Comparison of ENCODE assay signal across 15 cellular contexts in the genomic region with DNA sequence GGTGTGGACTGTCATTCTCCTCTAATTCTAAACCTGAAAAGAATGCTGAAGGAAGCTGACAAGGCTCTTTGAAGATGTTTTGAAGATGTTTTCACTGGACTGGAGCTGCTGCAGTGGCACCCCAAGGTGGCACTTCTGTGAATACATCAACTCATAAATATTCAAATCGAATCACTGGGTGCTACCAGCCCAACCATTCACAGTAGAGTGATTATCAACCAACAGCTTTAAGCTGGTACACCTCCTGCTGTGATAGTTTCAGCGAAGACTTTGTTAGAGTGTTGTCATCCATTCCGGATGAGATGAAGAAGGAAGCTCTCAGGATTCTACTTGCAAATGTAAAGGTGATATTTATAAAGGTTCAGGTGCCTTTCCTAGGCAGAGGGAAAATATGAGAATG.
"Had no signal": no experiment of that assay in that cellular context is flagged by ENCODE, and none has a peak within 500 bp of the region (broad histone marks: within the 10 kb centered on the region; RNA-seq: fewer than 3 reads in every experiment).

No MANE protein-coding gene starts in this region.

- H3K9me3 ChIP-seq: gastroesophageal sphincter, thoracic aorta had no signal

- DNase-seq: activated CD4-positive, alpha-beta T cell treated with anti-CD3 and anti-CD28 coated beads for 4 hours; activated CD8-positive, alpha-beta memory T cell treated with anti-CD3 and anti-CD28 coated beads, Interleukin-2, amount 50 U/mL, for 4 hours; activated CD8-positive, alpha-beta T cell treated with anti-CD3 and anti-CD28 coated beads, Interleukin-2, amount 10 ng/mL, durations not matched to agents 7 days and 5 days; activated effector memory CD4-positive, alpha-beta T cell treated with anti-CD3 and anti-CD28 coated beads, Interleukin-2, amount 50 U/mL, for 16 hours; activated T-cell treated with anti-CD3 and anti-CD28 coated beads, Interleukin-2, amount 50 U/mL, for 48 hours; adrenal gland; kidney; left ventricle myocardium inferior; stimulated activated CD4-positive, alpha-beta T cell treated with anti-CD3 and anti-CD28 coated beads, Interleukin-12 subunit alpha, Interleukin-12 subunit beta, amount 100 ng/mL, for 4 hours; stimulated activated CD4-positive, alpha-beta T cell treated with anti-CD3 and anti-CD28 coated beads, Interleukin-2, amount 100 ng/mL, for 24 hours; T-helper 17 cell had no signal

- H3K27ac ChIP-seq: adrenal gland, cardiac muscle cell, gastroesophageal sphincter, left ventricle myocardium inferior, thoracic aorta had no signal

- H3K27me3 ChIP-seq: adrenal gland, cardiac muscle cell, gastroesophageal sphincter had no signal

- H3K4me1 ChIP-seq: adrenal gland, gastroesophageal sphincter, left ventricle myocardium inferior had no signal

- H3K36me3 ChIP-seq: adrenal gland, cardiac muscle cell, gastroesophageal sphincter, left ventricle myocardium inferior, thoracic aorta had no signal

- H3K4me3 ChIP-seq: adrenal gland, cardiac muscle cell, gastroesophageal sphincter, left ventricle myocardium inferior, thoracic aorta had no signal

- ATAC-seq: activated CD8-positive, alpha-beta T cell treated with anti-CD3 and anti-CD28 coated beads, Interleukin-2, amount 10 ng/mL, durations not matched to agents 7 days and 5 days; gastroesophageal sphincter; stimulated activated effector memory CD8-positive, alpha-beta T cell treated with anti-CD3 and anti-CD28 coated beads, Interleukin-12 subunit alpha, Interleukin-12 subunit beta, amount 100 ng/mL, for 72 hours; T-helper 17 cell had no signal
